ENCODE assay signal across 9 cellular contexts in genomic region chr20:37992802-37993538, GRCh38. TPM values are rescaled to one million over a fixed set of nuclear protein-coding genes. Genes with fewer than 3 reads are reported as not detected.
DNase-seq lines count a peak whose midpoint lies in the region; ATAC-seq and TF ChIP-seq lines count a peak whose summit lies in the region.
"Had no signal": no experiment of that assay in that cellular context is flagged by ENCODE, and none has a peak within 500 bp of the region (broad histone marks: within the 10 kb centered on the region; RNA-seq: fewer than 3 reads in every experiment).

No MANE protein-coding gene starts in this region.

- H3K27me3 ChIP-seq in right atrium auricular region (no peaks in the 10 kb centered on the region), thoracic aorta (replicated peaks; ENCODE audit: insufficient read depth) (no peaks in the 10 kb centered on the region)

- peaks cover 23% of the 10 kb centered on the region for H3K36me3 ChIP-seq in right atrium auricular region
- H3K36me3 ChIP-seq in thoracic aorta: peaks cover 12% of the 10 kb centered on the region

- TF ChIP-seq CTCF in right atrium auricular region (IDR thresholded peaks at IDR 0.05): peak; percentile 43 to 73
- TF ChIP-seq CTCF in thoracic aorta (IDR thresholded peaks at IDR 0.05): peak; percentile 68

- POLR2A ChIA-PET in activated CD4-positive, alpha-beta T cell treated with anti-CD3 and anti-CD28 coated beads, Interleukin-2, amount 10 ng/mL, durations not matched to agents 7 days and 5 days (lab: Charles Lee): interaction anchor here (0.6 kb wide), 1 partner anchor 40 kb away, joined by 3 read pairs; the partner anchor contains the start of gene TTI1

- no peak overlapping the region for H3K27ac Mint-ChIP-seq in activated CD8-positive, alpha-beta memory T cell treated with anti-CD3 and anti-CD28 coated beads, Interleukin-2, amount 10 ng/mL, durations not matched to agents 7 days and 5 days
- H3K27ac Mint-ChIP-seq in activated CD4-positive, alpha-beta T cell treated with anti-CD3 and anti-CD28 coated beads, Interleukin-2, amount 10 ng/mL, durations not matched to agents 7 days and 5 days: no peak overlapping the region

- CTCF ChIA-PET in activated CD8-positive, alpha-beta memory T cell treated with anti-CD3 and anti-CD28 coated beads, Interleukin-2, amount 10 ng/mL, durations not matched to agents 7 days and 5 days (lab: Charles Lee): interaction anchor here (0.6 to 5.6 kb wide), 15 partner anchors 14 to 897 kb away, joined by 3 to 37 read pairs (median 3); partner anchors contain the start of genes RBL1, RPRD1B and TTI1
- CTCF ChIA-PET in activated CD4-positive, alpha-beta T cell treated with anti-CD3 and anti-CD28 coated beads, Interleukin-2, amount 10 ng/mL, durations not matched to agents 7 days and 5 days (lab: Charles Lee): interaction anchor here (0.6 kb wide), 2 partner anchors 428 to 697 kb away, joined by 3 read pairs; no protein-coding TSS in a partner anchor

- H3K4me3 ChIP-seq in right atrium auricular region: no peak overlapping the region
- no peak overlapping the region for H3K4me3 ChIP-seq in thoracic aorta

- no peaks in the 10 kb centered on the region for H3K27me3 Mint-ChIP-seq in activated CD8-positive, alpha-beta memory T cell treated with anti-CD3 and anti-CD28 coated beads, Interleukin-2, amount 10 ng/mL, durations not matched to agents 7 days and 5 days
- H3K27me3 Mint-ChIP-seq in activated CD4-positive, alpha-beta T cell treated with anti-CD3 and anti-CD28 coated beads, Interleukin-2, amount 10 ng/mL, durations not matched to agents 7 days and 5 days: no peaks in the 10 kb centered on the region
- H3K27me3 Mint-ChIP-seq: central memory CD8-positive, alpha-beta T cell had no signal

- H3K4me1 Mint-ChIP-seq in activated CD8-positive, alpha-beta memory T cell treated with anti-CD3 and anti-CD28 coated beads, Interleukin-2, amount 10 ng/mL, durations not matched to agents 7 days and 5 days: peaks cover 37% of the 10 kb centered on the region
- peaks cover 26% of the 10 kb centered on the region for H3K4me1 Mint-ChIP-seq in activated CD4-positive, alpha-beta T cell treated with anti-CD3 and anti-CD28 coated beads, Interleukin-2, amount 10 ng/mL, durations not matched to agents 7 days and 5 days

- H3K4me1 ChIP-seq in right atrium auricular region (peaks cover 0 to 76% of the 10 kb centered on the region in 2 donors), thoracic aorta (ENCODE audit: control insufficient read depth in 1 of 2, low read depth in 2 of 2) (peaks cover 0 to 14% of the 10 kb centered on the region in 2 donors)

- H3K4me3 Mint-ChIP-seq in activated CD8-positive, alpha-beta memory T cell treated with anti-CD3 and anti-CD28 coated beads, Interleukin-2, amount 10 ng/mL, durations not matched to agents 7 days and 5 days: no peak overlapping the region
- no peak overlapping the region for H3K4me3 Mint-ChIP-seq in activated CD4-positive, alpha-beta T cell treated with anti-CD3 and anti-CD28 coated beads, Interleukin-2, amount 10 ng/mL, durations not matched to agents 7 days and 5 days
- H3K4me3 Mint-ChIP-seq: central memory CD8-positive, alpha-beta T cell had no signal

- H3K27ac ChIP-seq in right atrium auricular region: peak overlapping the region; percentile 79 to 91
- no peak overlapping the region for H3K27ac ChIP-seq in thoracic aorta

- no peaks in the 10 kb centered on the region for H3K9me3 Mint-ChIP-seq in activated CD8-positive, alpha-beta memory T cell treated with anti-CD3 and anti-CD28 coated beads, Interleukin-2, amount 10 ng/mL, durations not matched to agents 7 days and 5 days (ENCODE audit: low read depth)
- no peaks in the 10 kb centered on the region for H3K9me3 Mint-ChIP-seq in activated CD4-positive, alpha-beta T cell treated with anti-CD3 and anti-CD28 coated beads, Interleukin-2, amount 10 ng/mL, durations not matched to agents 7 days and 5 days
- H3K9me3 Mint-ChIP-seq: central memory CD8-positive, alpha-beta T cell had no signal

- peak; percentile 43 for DNase-seq in activated CD8-positive, alpha-beta memory T cell treated with anti-CD3 and anti-CD28 coated beads, Interleukin-2, amount 10 ng/mL, durations not matched to agents 7 days and 5 days
- no peak for DNase-seq in activated CD8-positive, alpha-beta memory T cell treated with anti-CD3 and anti-CD28 coated beads, Interleukin-2, amount 50 U/mL, for 48 hours
- DNase-seq in LHCN-M2 (ENCODE audit: low read depth): peak; percentile 97
- DNase-seq in activated CD4-positive, alpha-beta T cell treated with anti-CD3 and anti-CD28 coated beads, Interleukin-2, amount 10 ng/mL, durations not matched to agents 7 days and 5 days: peak; percentile 37
- DNase-seq in right atrium auricular region (ENCODE audit: low spot score): no peak
- no peak for DNase-seq in thoracic aorta (ENCODE audit: low spot score)

- H3K9me3 ChIP-seq in right atrium auricular region: no peaks in the 10 kb centered on the region
- H3K9me3 ChIP-seq in thoracic aorta: no peaks in the 10 kb centered on the region

- ATAC-seq in activated CD8-positive, alpha-beta memory T cell treated with anti-CD3 and anti-CD28 coated beads, Interleukin-2, amount 10 ng/mL, durations not matched to agents 7 days and 5 days: no peak
- ATAC-seq in thoracic aorta (ENCODE audit: insufficient number of reproducible peaks, low FRiP score, low read depth) (no peak), GM18870 (IDR thresholded peaks at IDR 0.05; ENCODE audit: unreplicated experiment) (no peak), HG03565 (IDR thresholded peaks at IDR 0.05; ENCODE audit: unreplicated experiment) (no peak)

- peaks cover 39% of the 10 kb centered on the region for H3K36me3 Mint-ChIP-seq in activated CD8-positive, alpha-beta memory T cell treated with anti-CD3 and anti-CD28 coated beads, Interleukin-2, amount 10 ng/mL, durations not matched to agents 7 days and 5 days
- peaks cover 40% of the 10 kb centered on the region for H3K36me3 Mint-ChIP-seq in activated CD4-positive, alpha-beta T cell treated with anti-CD3 and anti-CD28 coated beads, Interleukin-2, amount 10 ng/mL, durations not matched to agents 7 days and 5 days (ENCODE audit: low read depth)

RNA-seq across cellular contexts. Expression of gene TTI1, which starts 40.3 kb away (rescaled TPM):
- 10 to 100 TPM; 34.7 to 35.0 TPM for total RNA-seq in activated CD8-positive, alpha-beta memory T cell treated with anti-CD3 and anti-CD28 coated beads, Interleukin-2, amount 10 ng/mL, durations not matched to agents 7 days and 5 days
- total RNA-seq in LHCN-M2 (2014; rRNA removed): 33.5 and 35.3 TPM in 2 replicates
- polyA plus RNA-seq in LHCN-M2 (2012): 10.4 TPM
- total RNA-seq in activated CD4-positive, alpha-beta T cell treated with anti-CD3 and anti-CD28 coated beads, Interleukin-2, amount 10 ng/mL, durations not matched to agents 7 days and 5 days: 10 to 100 TPM; 30.2 to 32.4 TPM
- total RNA-seq in right atrium auricular region: 10 to 100 TPM; 10.8 to 11.5 TPM
- total RNA-seq in thoracic aorta: 10 to 100 TPM; 12.2 to 20.1 TPM

RNA-seq across cellular contexts. Expression of gene RPRD1B, which starts 40.6 kb away (rescaled TPM):
- total RNA-seq in activated CD8-positive, alpha-beta memory T cell treated with anti-CD3 and anti-CD28 coated beads, Interleukin-2, amount 10 ng/mL, durations not matched to agents 7 days and 5 days: 10 to 100 TPM; 34.1 to 37.4 TPM
- total RNA-seq in LHCN-M2 (2014; rRNA removed) (15.8 and 21.3 TPM in 2 replicates), right atrium auricular region (10 to 100 TPM; 60.1 to 75.8 TPM), thoracic aorta (10 to 100 TPM; 22.3 to 77.7 TPM)
- 8.6 TPM for polyA plus RNA-seq in LHCN-M2 (2012)
- total RNA-seq in activated CD4-positive, alpha-beta T cell treated with anti-CD3 and anti-CD28 coated beads, Interleukin-2, amount 10 ng/mL, durations not matched to agents 7 days and 5 days: 10 to 100 TPM; 35.9 to 37.0 TPM

Comparison
In these comparisons a context has a peak if more than half of its experiments do, and no peak if none do; other contexts are left out.
1. DNase-seq: peak in activated CD8-positive, alpha-beta memory T cell treated with anti-CD3 and anti-CD28 coated beads, Interleukin-2, amount 10 ng/mL, durations not matched to agents 7 days and 5 days (single experiment), LHCN-M2 (single experiment) and activated CD4-positive, alpha-beta T cell treated with anti-CD3 and anti-CD28 coated beads, Interleukin-2, amount 10 ng/mL, durations not matched to agents 7 days and 5 days (single experiment); none in activated CD8-positive, alpha-beta memory T cell treated with anti-CD3 and anti-CD28 coated beads, Interleukin-2, amount 50 U/mL, for 48 hours (single experiment), right atrium auricular region (single experiment) and thoracic aorta (single experiment).
2. H3K27ac ChIP-seq: peak in right atrium auricular region (2 of 2); none in thoracic aorta (0 of 2).